In genomic region chr1:15994081-15994480, GRCh38 we compare ENCODE assay signal across 2 cellular contexts.
TF ChIP-seq lines count a peak whose summit lies in the region.

No MANE protein-coding gene starts in this region.

TF ChIP-seq in SK-N-SH treated with all-trans-retinoic acid at 6 μM for 48 hours, 23 proteins besides CTCF, POLR2A, EP300 and RAD21:
- TF ChIP-seq, protein P1, sequence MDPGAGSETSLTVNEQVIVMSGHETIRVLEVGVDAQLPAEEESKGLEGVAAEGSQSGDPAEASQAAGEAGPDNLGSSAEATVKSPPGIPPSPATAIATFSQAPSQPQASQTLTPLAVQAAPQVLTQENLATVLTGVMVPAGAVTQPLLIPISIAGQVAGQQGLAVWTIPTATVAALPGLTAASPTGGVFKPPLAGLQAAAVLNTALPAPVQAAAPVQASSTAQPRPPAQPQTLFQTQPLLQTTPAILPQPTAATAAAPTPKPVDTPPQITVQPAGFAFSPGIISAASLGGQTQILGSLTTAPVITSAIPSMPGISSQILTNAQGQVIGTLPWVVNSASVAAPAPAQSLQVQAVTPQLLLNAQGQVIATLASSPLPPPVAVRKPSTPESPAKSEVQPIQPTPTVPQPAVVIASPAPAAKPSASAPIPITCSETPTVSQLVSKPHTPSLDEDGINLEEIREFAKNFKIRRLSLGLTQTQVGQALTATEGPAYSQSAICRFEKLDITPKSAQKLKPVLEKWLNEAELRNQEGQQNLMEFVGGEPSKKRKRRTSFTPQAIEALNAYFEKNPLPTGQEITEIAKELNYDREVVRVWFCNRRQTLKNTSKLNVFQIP (CRISPR knock-in tag; IDR thresholded peaks at IDR 0.05; ENCODE audit: borderline replicate concordance, low read depth): no peak
- TF ChIP-seq CREB5 (CRISPR knock-in tag; IDR thresholded peaks at IDR 0.05; ENCODE audit: low read depth): no peak
- TF ChIP-seq ESRRG (CRISPR knock-in tag; IDR thresholded peaks at IDR 0.05): no peak
- no peak for TF ChIP-seq ZFP30 (CRISPR knock-in tag; IDR thresholded peaks at IDR 0.05)
- TF ChIP-seq TSHZ2 (CRISPR knock-in tag; IDR thresholded peaks at IDR 0.05): no peak
- no peak for TF ChIP-seq ZNF8 (CRISPR knock-in tag; IDR thresholded peaks at IDR 0.05)
- TF ChIP-seq, protein P2, sequence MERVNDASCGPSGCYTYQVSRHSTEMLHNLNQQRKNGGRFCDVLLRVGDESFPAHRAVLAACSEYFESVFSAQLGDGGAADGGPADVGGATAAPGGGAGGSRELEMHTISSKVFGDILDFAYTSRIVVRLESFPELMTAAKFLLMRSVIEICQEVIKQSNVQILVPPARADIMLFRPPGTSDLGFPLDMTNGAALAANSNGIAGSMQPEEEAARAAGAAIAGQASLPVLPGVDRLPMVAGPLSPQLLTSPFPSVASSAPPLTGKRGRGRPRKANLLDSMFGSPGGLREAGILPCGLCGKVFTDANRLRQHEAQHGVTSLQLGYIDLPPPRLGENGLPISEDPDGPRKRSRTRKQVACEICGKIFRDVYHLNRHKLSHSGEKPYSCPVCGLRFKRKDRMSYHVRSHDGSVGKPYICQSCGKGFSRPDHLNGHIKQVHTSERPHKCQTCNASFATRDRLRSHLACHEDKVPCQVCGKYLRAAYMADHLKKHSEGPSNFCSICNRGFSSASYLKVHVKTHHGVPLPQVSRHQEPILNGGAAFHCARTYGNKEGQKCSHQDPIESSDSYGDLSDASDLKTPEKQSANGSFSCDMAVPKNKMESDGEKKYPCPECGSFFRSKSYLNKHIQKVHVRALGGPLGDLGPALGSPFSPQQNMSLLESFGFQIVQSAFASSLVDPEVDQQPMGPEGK (CRISPR knock-in tag; IDR thresholded peaks at IDR 0.05; ENCODE audit: borderline replicate concordance): no peak
- TF ChIP-seq SNAI2 (CRISPR knock-in tag; IDR thresholded peaks at IDR 0.05): no peak
- TF ChIP-seq CSDC2 (CRISPR knock-in tag; IDR thresholded peaks at IDR 0.05): no peak
- no peak for TF ChIP-seq TCF4 (CRISPR knock-in tag; IDR thresholded peaks at IDR 0.05; ENCODE audit: borderline replicate concordance)
- TF ChIP-seq BACH2 (CRISPR knock-in tag; IDR thresholded peaks at IDR 0.05; ENCODE audit: borderline replicate concordance): no peak
- TF ChIP-seq, protein P3, sequence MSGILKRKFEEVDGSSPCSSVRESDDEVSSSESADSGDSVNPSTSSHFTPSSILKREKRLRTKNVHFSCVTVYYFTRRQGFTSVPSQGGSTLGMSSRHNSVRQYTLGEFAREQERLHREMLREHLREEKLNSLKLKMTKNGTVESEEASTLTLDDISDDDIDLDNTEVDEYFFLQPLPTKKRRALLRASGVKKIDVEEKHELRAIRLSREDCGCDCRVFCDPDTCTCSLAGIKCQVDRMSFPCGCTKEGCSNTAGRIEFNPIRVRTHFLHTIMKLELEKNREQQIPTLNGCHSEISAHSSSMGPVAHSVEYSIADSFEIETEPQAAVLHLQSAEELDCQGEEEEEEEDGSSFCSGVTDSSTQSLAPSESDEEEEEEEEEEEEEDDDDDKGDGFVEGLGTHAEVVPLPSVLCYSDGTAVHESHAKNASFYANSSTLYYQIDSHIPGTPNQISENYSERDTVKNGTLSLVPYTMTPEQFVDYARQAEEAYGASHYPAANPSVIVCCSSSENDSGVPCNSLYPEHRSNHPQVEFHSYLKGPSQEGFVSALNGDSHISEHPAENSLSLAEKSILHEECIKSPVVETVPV (CRISPR knock-in tag; IDR thresholded peaks at IDR 0.05): no peak
- TF ChIP-seq ZC3H10 (CRISPR knock-in tag; IDR thresholded peaks at IDR 0.05): no peak
- TF ChIP-seq ZNF565 (CRISPR knock-in tag; conservative IDR thresholded peaks at IDR 0.05; ENCODE audit: low read depth): no peak
- no peak for TF ChIP-seq OSR1 (CRISPR knock-in tag; IDR thresholded peaks at IDR 0.05)
- TF ChIP-seq ZFP3 (CRISPR knock-in tag; IDR thresholded peaks at IDR 0.05): no peak
TF ChIP-seq in SK-N-SH treated with all-trans-retinoic acid at 6 μM for 48 hours: peak in this region for 0.

TF ChIP-seq in HEK293, 187 proteins besides CTCF, POLR2A, EP300 and RAD21:
- TF ChIP-seq, protein P4, sequence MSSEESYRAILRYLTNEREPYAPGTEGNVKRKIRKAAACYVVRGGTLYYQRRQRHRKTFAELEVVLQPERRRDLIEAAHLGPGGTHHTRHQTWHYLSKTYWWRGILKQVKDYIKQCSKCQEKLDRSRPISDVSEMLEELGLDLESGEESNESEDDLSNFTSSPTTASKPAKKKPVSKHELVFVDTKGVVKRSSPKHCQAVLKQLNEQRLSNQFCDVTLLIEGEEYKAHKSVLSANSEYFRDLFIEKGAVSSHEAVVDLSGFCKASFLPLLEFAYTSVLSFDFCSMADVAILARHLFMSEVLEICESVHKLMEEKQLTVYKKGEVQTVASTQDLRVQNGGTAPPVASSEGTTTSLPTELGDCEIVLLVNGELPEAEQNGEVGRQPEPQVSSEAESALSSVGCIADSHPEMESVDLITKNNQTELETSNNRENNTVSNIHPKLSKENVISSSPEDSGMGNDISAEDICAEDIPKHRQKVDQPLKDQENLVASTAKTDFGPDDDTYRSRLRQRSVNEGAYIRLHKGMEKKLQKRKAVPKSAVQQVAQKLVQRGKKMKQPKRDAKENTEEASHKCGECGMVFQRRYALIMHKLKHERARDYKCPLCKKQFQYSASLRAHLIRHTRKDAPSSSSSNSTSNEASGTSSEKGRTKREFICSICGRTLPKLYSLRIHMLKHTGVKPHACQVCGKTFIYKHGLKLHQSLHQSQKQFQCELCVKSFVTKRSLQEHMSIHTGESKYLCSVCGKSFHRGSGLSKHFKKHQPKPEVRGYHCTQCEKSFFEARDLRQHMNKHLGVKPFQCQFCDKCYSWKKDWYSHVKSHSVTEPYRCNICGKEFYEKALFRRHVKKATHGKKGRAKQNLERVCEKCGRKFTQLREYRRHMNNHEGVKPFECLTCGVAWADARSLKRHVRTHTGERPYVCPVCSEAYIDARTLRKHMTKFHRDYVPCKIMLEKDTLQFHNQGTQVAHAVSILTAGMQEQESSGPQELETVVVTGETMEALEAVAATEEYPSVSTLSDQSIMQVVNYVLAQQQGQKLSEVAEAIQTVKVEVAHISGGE (tag by site-specific recombination; conservative IDR thresholded peaks at IDR 0.05; ENCODE audit: low read depth): no peak
- TF ChIP-seq ZIC2 (tag by site-specific recombination; IDR thresholded peaks at IDR 0.05): peak; percentile 25; the same call in 1 of the 2 replicates
TF ChIP-seq in HEK293: peak in this region for 1.
